ENCODE assay signal across 21 cellular contexts in genomic region chr10:110701618-110701971, GRCh38. TPM values are rescaled to one million over a fixed set of nuclear protein-coding genes. Genes with fewer than 3 reads are reported as not detected.
A peak's percentile ranks its signal among the peaks of the same experiment; 100 is the strongest.
DNase-seq lines count a peak whose midpoint lies in the region; ATAC-seq, FAIRE-seq and TF ChIP-seq lines count a peak whose summit lies in the region.
"Had no signal": no experiment of that assay in that cellular context is flagged by ENCODE, and none has a peak within 500 bp of the region (broad histone marks: within the 10 kb centered on the region; RNA-seq: fewer than 3 reads in every experiment).

No MANE protein-coding gene starts in this region.

- peaks cover 15% of the 10 kb centered on the region for H3F3A ChIP-seq in neural progenitor cell (ENCODE audit: low read depth)

- no CpG with 5 or more reads among the region's 3 CpGs for WGBS in H9 (ENCODE audit: extremely low coverage, insufficient read length, low lambda C conversion rate)
- 58% methylated on average over 3 of the region's 3 CpGs; no CpG with 5 or more reads in 1 of the 2 experiments for WGBS in H1 (ENCODE audit: extremely low coverage in 1 of 2, insufficient coverage in 1 of 2, insufficient read length in 1 of 2, insufficient replicate concordance in 2 of 2, low coverage in 1 of 2, low lambda C conversion rate in 2 of 2, missing lambda C conversion rate in 1 of 2), 2 experiments
- WGBS in hepatocyte (ENCODE audit: low lambda C conversion rate, missing lambda C conversion rate): 60% methylated on average over 3 of the region's 3 CpGs
- WGBS in pancreas, 2 donors: 61 to 63% methylated on average over 3 of the region's 3 CpGs
- 70 to 81% (median 78%) methylated on average over 3 of the region's 3 CpGs for WGBS in small intestine, 3 donors

- H2BK20ac ChIP-seq in H9 (ENCODE audit: low read depth, low read length, poor library complexity, severe bottlenecking) (no peak overlapping the region), H1 (ENCODE audit: low read length) (0 out of 2 replicates have a peak overlapping the region, but pooled peaks have one; percentile 21)

- no peak overlapping the region for H3K4me3 ChIP-seq in NT2/D1 (ENCODE audit: insufficient read length, low read depth)
- H3K4me3 ChIP-seq in H1 (ENCODE audit: extremely low read depth in 1 of 4, insufficient read depth in 2 of 4, low read depth in 3 of 4, low read length in 4 of 4): no peak overlapping the region
- no peak overlapping the region for H3K4me3 ChIP-seq in neural progenitor cell
- no peak overlapping the region for H3K4me3 ChIP-seq in hepatocyte
- no peak overlapping the region for H3K4me3 ChIP-seq in pancreas
- no peak overlapping the region for H3K4me3 ChIP-seq in small intestine (ENCODE audit: low read depth in 1 of 2, low read length in 2 of 2)
- H3K4me3 ChIP-seq: dorsolateral prefrontal cortex, mucosa of descending colon had no signal

- H2AFZ ChIP-seq in H9 (ENCODE audit: low read length) (no peak overlapping the region), H1 (ENCODE audit: low read length) (peak overlapping the region; percentile 82), neural progenitor cell (replicated peaks) (no peak overlapping the region), hepatocyte (no peak overlapping the region)

- H3K27me3 Mint-ChIP-seq in H9 (ENCODE audit: low read depth) (no peaks in the 10 kb centered on the region; the same call in 1 of the 2 replicates), neural progenitor cell (ENCODE audit: insufficient read depth, low read depth) (no peaks in the 10 kb centered on the region)
- peaks cover 3% of the 10 kb centered on the region for H3K27me3 Mint-ChIP-seq in activated CD4-positive, alpha-beta T cell treated with anti-CD3 and anti-CD28 coated beads, Interleukin-2, amount 10 ng/mL, durations not matched to agents 7 days and 5 days

- TF ChIP-seq POLR2A in H1 (IDR thresholded peaks at IDR 0.05; ENCODE audit: control extremely low read depth in 1 of 2, low read depth in 2 of 2, low read length in 2 of 2): no peak

- intact Hi-C loops in pancreas (cut with DNase I): no loop called here

- H2BK15ac ChIP-seq in H9 (ENCODE audit: low read depth, low read length) (no peak overlapping the region), H1 (ENCODE audit: low read length) (no peak overlapping the region)

- no peaks in the 10 kb centered on the region for H3K79me1 ChIP-seq in H9 (ENCODE audit: insufficient read depth, low read depth, low read length, poor library complexity, severe bottlenecking)
- no peaks in the 10 kb centered on the region for H3K79me1 ChIP-seq in H1 (ENCODE audit: low read depth, low read length)

- H4K5ac ChIP-seq in H9 (ENCODE audit: insufficient read length, low read depth, low read length): no peak overlapping the region
- H4K5ac ChIP-seq in H1 (ENCODE audit: insufficient read length, low read depth, low read length): no peak overlapping the region

- no peak for TF ChIP-seq RAD21 in H1 (IDR thresholded peaks at IDR 0.05 in 1 of 2, conservative IDR thresholded peaks at IDR 0.05 in 1 of 2; ENCODE audit: low read depth in 2 of 2, low read length in 2 of 2)

- H2BK120ac ChIP-seq in H9 (ENCODE audit: low read depth, low read length, poor library complexity, severe bottlenecking) (no peak overlapping the region), H1 (replicated peaks; ENCODE audit: low read depth, low read length) (peak overlapping the region; percentile 3)

- no peaks in the 10 kb centered on the region for H4K20me1 ChIP-seq in H9 (ENCODE audit: control insufficient read depth, insufficient read depth, insufficient read length)
- H4K20me1 ChIP-seq in H1 (replicated peaks in 1 of 2; ENCODE audit: control insufficient read depth in 1 of 2, insufficient read depth in 2 of 2, low read length in 2 of 2): no peaks in the 10 kb centered on the region
- H4K20me1 ChIP-seq in neural progenitor cell (ENCODE audit: low read depth): no peaks in the 10 kb centered on the region
- no peaks in the 10 kb centered on the region for H4K20me1 ChIP-seq in hepatocyte (ENCODE audit: insufficient read depth, poor library complexity, severe bottlenecking)

- no peak for ATAC-seq in pancreas
- ATAC-seq: foreskin keratinocyte, HepG2, mucosa of descending colon had no signal

- POLR2A ChIA-PET in H1 (lab: Charles Lee; ENCODE audit: partially characterized antibody): no interaction called here
- POLR2A ChIA-PET in activated CD4-positive, alpha-beta T cell treated with anti-CD3 and anti-CD28 coated beads, Interleukin-2, amount 10 ng/mL, durations not matched to agents 7 days and 5 days (lab: Charles Lee): no interaction called here

- no peak overlapping the region for H3T11ph ChIP-seq in H9 (ENCODE audit: low read length)

- TF ChIP-seq EP300 in H1 (IDR thresholded peaks at IDR 0.05; ENCODE audit: borderline replicate concordance in 1 of 2, low read depth in 2 of 2, low read length in 2 of 2): no peak

- H3K27ac Mint-ChIP-seq in H9 (no peak overlapping the region; a peak in 2 of 7 replicates), neural progenitor cell (no peak overlapping the region)
- no peak overlapping the region for H3K27ac Mint-ChIP-seq in activated CD4-positive, alpha-beta T cell treated with anti-CD3 and anti-CD28 coated beads, Interleukin-2, amount 10 ng/mL, durations not matched to agents 7 days and 5 days

- H2BK5ac ChIP-seq in H9 (ENCODE audit: insufficient read length, low read length) (no peak overlapping the region), H1 (ENCODE audit: low read depth, low read length) (no peak overlapping the region)

- H3K9me3 Mint-ChIP-seq in H9 (no peaks in the 10 kb centered on the region), neural progenitor cell (peaks cover 2% of the 10 kb centered on the region)
- H3K9me3 Mint-ChIP-seq in activated CD4-positive, alpha-beta T cell treated with anti-CD3 and anti-CD28 coated beads, Interleukin-2, amount 10 ng/mL, durations not matched to agents 7 days and 5 days: no peaks in the 10 kb centered on the region

- no peaks in the 10 kb centered on the region for H3K79me2 ChIP-seq in H9 (ENCODE audit: insufficient read depth, low read length)
- H3K79me2 ChIP-seq in H1 (ENCODE audit: control insufficient read depth in 1 of 2, insufficient read depth in 2 of 2, low read length in 2 of 2): no peaks in the 10 kb centered on the region
- H3K79me2 ChIP-seq in neural progenitor cell (ENCODE audit: low read depth): no peaks in the 10 kb centered on the region
- H3K79me2 ChIP-seq in hepatocyte: no peaks in the 10 kb centered on the region

- no peak for FAIRE-seq in H1 (lab: Jason Lieb, UNC)
- FAIRE-seq in pancreas (lab: Jason Lieb, UNC): no peak
- FAIRE-seq in small intestine (lab: Jason Lieb, UNC): no peak
- FAIRE-seq: bronchial epithelial cell, HepG2 had no signal

- H3K23me2 ChIP-seq in H9 (ENCODE audit: insufficient read length, low read depth, low read length, poor library complexity, severe bottlenecking) (no peaks in the 10 kb centered on the region), H1 (ENCODE audit: low read depth, low read length) (no peaks in the 10 kb centered on the region)

- no peak overlapping the region for H3K14ac ChIP-seq in H9 (ENCODE audit: insufficient read depth, low read length)
- H3K14ac ChIP-seq in H1 (ENCODE audit: insufficient read length): no peak overlapping the region

- H3K4me2 ChIP-seq in H9 (ENCODE audit: insufficient read depth, insufficient read length, low read length): no peak overlapping the region
- no peak overlapping the region for H3K4me2 ChIP-seq in H1 (ENCODE audit: insufficient read depth in 1 of 2, low read depth in 2 of 2, low read length in 2 of 2)
- peak overlapping the region; percentile 30 for H3K4me2 ChIP-seq in neural progenitor cell
- H3K4me2 ChIP-seq in hepatocyte: no peak overlapping the region

- no peak for DNase-seq in H9
- peak; percentile 28 for DNase-seq in NT2/D1 (ENCODE audit: low read depth, low spot score)
- no peak for DNase-seq in H1 (ENCODE audit: low read depth in 1 of 2, low spot score in 2 of 2)
- peak; percentile 82 for DNase-seq in neural progenitor cell (ENCODE audit: low spot score)
- DNase-seq in hepatocyte (ENCODE audit: low spot score): no peak
- no peak for DNase-seq in pancreas
- DNase-seq in activated CD4-positive, alpha-beta T cell treated with anti-CD3 and anti-CD28 coated beads, Interleukin-2, amount 10 ng/mL, durations not matched to agents 7 days and 5 days: no peak
- DNase-seq in small intestine: no peak
- DNase-seq: activated CD4-positive, alpha-beta T cell treated with anti-CD3 and anti-CD28 coated beads, Interleukin-2, amount 50 U/mL, for 1 hour; DMS79; dorsolateral prefrontal cortex; foreskin keratinocyte; HCEC 1CT; mucosa of descending colon; NCI-H1417; NCI-H2107; NCI-H510A treated with DMSO at 0.1 percent for 48 hours; stimulated activated CD4-positive, alpha-beta T cell treated with anti-CD3 and anti-CD28 coated beads, Interleukin-15, amount 100 ng/mL, for 24 hours; T-helper 1 cell had no signal

- no peaks in the 10 kb centered on the region for H3K9me2 ChIP-seq in hepatocyte (replicated peaks; ENCODE audit: insufficient read depth)

- CTCF ChIA-PET in H1 (lab: Charles Lee; ENCODE audit: partially characterized antibody): interaction anchor here (0.6 to 1.6 kb wide), 8 partner anchors 13 to 806 kb away, joined by 3 to 5 read pairs (median 3); no protein-coding TSS in a partner anchor
- CTCF ChIA-PET in activated CD4-positive, alpha-beta T cell treated with anti-CD3 and anti-CD28 coated beads, Interleukin-2, amount 10 ng/mL, durations not matched to agents 7 days and 5 days (lab: Charles Lee): no interaction called here

- H3K4me1 Mint-ChIP-seq in H9 (peaks cover 22 to 23% of the 10 kb centered on the region in 2 experiments), neural progenitor cell (peaks cover 20% of the 10 kb centered on the region)
- H3K4me1 Mint-ChIP-seq in activated CD4-positive, alpha-beta T cell treated with anti-CD3 and anti-CD28 coated beads, Interleukin-2, amount 10 ng/mL, durations not matched to agents 7 days and 5 days: no peaks in the 10 kb centered on the region

- no peak overlapping the region for H3K9ac ChIP-seq in H9 (ENCODE audit: extremely low read depth, insufficient read length, low read length)
- no peak overlapping the region for H3K9ac ChIP-seq in NT2/D1 (ENCODE audit: insufficient read length, low read depth)
- H3K9ac ChIP-seq in H1 (replicated peaks in 1 of 4; ENCODE audit: extremely low read depth in 1 of 4, low read depth in 3 of 4, low read length in 3 of 4): no peak overlapping the region
- H3K9ac ChIP-seq in neural progenitor cell: no peak overlapping the region

- TF ChIP-seq CTCF in H9 (conservative IDR thresholded peaks at IDR 0.05) (no peak), H1 (IDR thresholded peaks at IDR 0.05; ENCODE audit: control extremely low read depth in 1 of 3, insufficient read depth in 1 of 3, low read depth in 1 of 3, low read length in 3 of 3) (no peak), neural progenitor cell (IDR thresholded peaks at IDR 0.05) (no peak), hepatocyte (IDR thresholded peaks at IDR 0.05; ENCODE audit: poor library complexity) (no peak), pancreas (IDR thresholded peaks at IDR 0.05) (no peak)

- H3K36me3 Mint-ChIP-seq in H9 (ENCODE audit: insufficient read depth in 1 of 3, low read depth in 3 of 3) (no peaks in the 10 kb centered on the region), neural progenitor cell (no peaks in the 10 kb centered on the region)
- no peaks in the 10 kb centered on the region for H3K36me3 Mint-ChIP-seq in activated CD4-positive, alpha-beta T cell treated with anti-CD3 and anti-CD28 coated beads, Interleukin-2, amount 10 ng/mL, durations not matched to agents 7 days and 5 days (ENCODE audit: low read depth)

- H3K27ac ChIP-seq in H9 (ENCODE audit: insufficient read length, low read depth, low read length): no peak overlapping the region
- no peak overlapping the region for H3K27ac ChIP-seq in H1 (ENCODE audit: low read depth, low read length)
- H3K27ac ChIP-seq in neural progenitor cell: no peak overlapping the region
- H3K27ac ChIP-seq in hepatocyte: no peak overlapping the region
- H3K27ac ChIP-seq in pancreas: no peak overlapping the region
- no peak overlapping the region for H3K27ac ChIP-seq in small intestine (ENCODE audit: low read depth in 1 of 2, low read length in 1 of 2)
- H3K27ac ChIP-seq: dorsolateral prefrontal cortex, foreskin keratinocyte had no signal

- no peak overlapping the region for H3K18ac ChIP-seq in H9 (ENCODE audit: insufficient read length, low read depth, low read length)
- no peak overlapping the region for H3K18ac ChIP-seq in H1 (ENCODE audit: extremely low read depth, low read length)

- H4K8ac ChIP-seq in H9 (replicated peaks; ENCODE audit: insufficient read length, low read depth, low read length) (peak overlapping the region; percentile 92), H1 (ENCODE audit: extremely low read depth, insufficient read depth, low read length) (no peak overlapping the region)

- H3K9me3 ChIP-seq in H9 (ENCODE audit: control insufficient read depth, low read depth, low read length) (no peaks in the 10 kb centered on the region), NT2/D1 (ENCODE audit: insufficient read depth, low read length) (no peaks in the 10 kb centered on the region; the same call in 1 of the 2 replicates), H1 (ENCODE audit: insufficient read depth in 2 of 2, low read depth in 1 of 2, low read length in 1 of 2) (no peaks in the 10 kb centered on the region), neural progenitor cell (ENCODE audit: low read depth) (no peaks in the 10 kb centered on the region), hepatocyte (ENCODE audit: low read depth) (no peaks in the 10 kb centered on the region), pancreas (no peaks in the 10 kb centered on the region), small intestine (ENCODE audit: control insufficient read depth, low read depth) (no peaks in the 10 kb centered on the region)
- H3K9me3 ChIP-seq: mucosa of descending colon had no signal

- H3K4ac ChIP-seq in H9 (ENCODE audit: low read depth, low read length): no peak overlapping the region
- no peak overlapping the region for H3K4ac ChIP-seq in H1 (replicated peaks; ENCODE audit: insufficient read length, low read depth, low read length)

- H3K4me1 ChIP-seq in H9 (ENCODE audit: insufficient read depth, low read length) (peaks cover 11% of the 10 kb centered on the region; the same call in 1 of the 2 replicates), NT2/D1 (ENCODE audit: insufficient read depth, insufficient read length) (peaks cover 3% of the 10 kb centered on the region), H1 (replicated peaks in 1 of 4; ENCODE audit: control insufficient read depth in 3 of 4, insufficient read depth in 4 of 4, low read length in 3 of 4) (peaks cover 0 to 2% (median 0%) of the 10 kb centered on the region in 4 experiments; a peak in 5 of 7 replicates), neural progenitor cell (peaks cover 23% of the 10 kb centered on the region), hepatocyte (ENCODE audit: insufficient read depth) (no peaks in the 10 kb centered on the region), pancreas (no peaks in the 10 kb centered on the region), small intestine (ENCODE audit: control insufficient read depth in 2 of 2, insufficient read depth in 1 of 2, low read depth in 1 of 2, low read length in 1 of 2) (no peaks in the 10 kb centered on the region)
- H3K4me1 ChIP-seq: foreskin keratinocyte had no signal

- H3K27me3 ChIP-seq in H9 (ENCODE audit: insufficient read depth, low read length) (no peaks in the 10 kb centered on the region), NT2/D1 (ENCODE audit: insufficient read depth, insufficient read length) (no peaks in the 10 kb centered on the region), H1 (replicated peaks in 1 of 4; ENCODE audit: control insufficient read depth in 3 of 4, extremely low read depth in 1 of 4, insufficient read depth in 3 of 4, low read length in 3 of 4) (no peaks in the 10 kb centered on the region), neural progenitor cell (no peaks in the 10 kb centered on the region), hepatocyte (no peaks in the 10 kb centered on the region), pancreas (no peaks in the 10 kb centered on the region), small intestine (ENCODE audit: control insufficient read depth in 2 of 2, insufficient read depth in 2 of 2, low read length in 2 of 2) (no peaks in the 10 kb centered on the region)
- H3K27me3 ChIP-seq: foreskin keratinocyte had no signal

- H4K91ac ChIP-seq in H9 (ENCODE audit: insufficient read length, low read depth, low read length) (no peak overlapping the region), H1 (replicated peaks; ENCODE audit: insufficient read length, low read length) (no peak overlapping the region)

- no peak overlapping the region for H3K23ac ChIP-seq in H9 (ENCODE audit: insufficient read length, low read depth, low read length)
- no peak overlapping the region for H3K23ac ChIP-seq in H1 (ENCODE audit: insufficient read length)

- H3K4me3 Mint-ChIP-seq in H9: no peak overlapping the region
- H3K4me3 Mint-ChIP-seq in neural progenitor cell: no peak overlapping the region
- no peak overlapping the region for H3K4me3 Mint-ChIP-seq in activated CD4-positive, alpha-beta T cell treated with anti-CD3 and anti-CD28 coated beads, Interleukin-2, amount 10 ng/mL, durations not matched to agents 7 days and 5 days

- H2BK12ac ChIP-seq in H9 (ENCODE audit: insufficient read length, low read depth, low read length): no peak overlapping the region
- H2BK12ac ChIP-seq in H1 (ENCODE audit: low read depth, low read length): peak overlapping the region; percentile 29; the same call in 1 of the 2 replicates

- no peak overlapping the region for H2AK5ac ChIP-seq in H9 (ENCODE audit: insufficient read length, low read length)
- no peak overlapping the region for H2AK5ac ChIP-seq in H1 (ENCODE audit: low read depth, low read length)

- no peaks in the 10 kb centered on the region for H3K36me3 ChIP-seq in NT2/D1 (ENCODE audit: insufficient read depth, insufficient read length, low read length)
- no peaks in the 10 kb centered on the region for H3K36me3 ChIP-seq in H1 (ENCODE audit: control insufficient read depth in 2 of 4, insufficient read depth in 4 of 4, low read length in 3 of 4)
- H3K36me3 ChIP-seq in neural progenitor cell: no peaks in the 10 kb centered on the region
- H3K36me3 ChIP-seq in hepatocyte (replicated peaks; ENCODE audit: insufficient read depth, low read depth): no peaks in the 10 kb centered on the region
- H3K36me3 ChIP-seq in pancreas: no peaks in the 10 kb centered on the region
- H3K36me3 ChIP-seq in small intestine (ENCODE audit: control insufficient read depth in 2 of 2, insufficient read depth in 2 of 2, low read length in 2 of 2): no peaks in the 10 kb centered on the region

- no peak overlapping the region for H3K56ac ChIP-seq in H9 (ENCODE audit: insufficient read length, low read depth, low read length)
- H3K56ac ChIP-seq in H1 (replicated peaks; ENCODE audit: insufficient read length, low read depth, low read length): no peak overlapping the region

RNA-seq across cellular contexts. Expression of gene RBM20, which starts 57.5 kb away (rescaled TPM):
- total RNA-seq in H9 (2021) (0.15 and 0.17 TPM in 2 replicates), neural progenitor cell (ENCODE audit: low replicate concordance) (0.28 and 0.32 TPM in 2 replicates), hepatocyte (3.1 and 4.0 TPM in 2 replicates), pancreas (10 to 100 TPM in 2 of 6 donors, 1 to 10 TPM in 3, under 1 TPM in 1; 0.79 to 18.3 (median 3.6) TPM)
- total RNA-seq in H1 (2021; fragmentation: NEBNext Ultra II Directional; extraction: Animal tissue kit (Norgen Biotek cat#: 25700)): 0.29 and 0.63 TPM in 2 replicates
- polyA plus RNA-seq in H1 (2011; rRNA removed) (0.05 and 0.22 TPM in 2 replicates), hepatocyte (3.7 and 6.5 TPM in 2 replicates), pancreas (10 to 100 TPM in 1 of 2 donors, 1 to 10 TPM in 1; 2.7 to 23.6 TPM), small intestine (under 1 TPM in 2 of 3 donors, not detected in 1; under 0.01 to 0.36 TPM)
- 0.10 TPM for polyA plus RNA-seq in H1 (2011; cell fraction: cytosol; rRNA removed)
- polyA plus RNA-seq in H1 (2011; cell fraction: nucleus; rRNA removed): 0.39 TPM
- polyA plus RNA-seq in H1 (2012, experiment 1 of 2): 0.08 to 0.20 TPM (median 0.13 TPM) in 4 replicates
- polyA plus RNA-seq in H1 (2012, experiment 2 of 2): 0.04 TPM
- polyA plus RNA-seq in H1 (2013, experiment 1 of 2): 0.30 TPM
- 0.29 TPM for polyA plus RNA-seq in H1 (2013, experiment 2 of 2)
- polyA minus RNA-seq in H1 (2011; rRNA and poly(A)+ RNA removed): 0.19 and 0.20 TPM in 2 replicates
- 0.73 TPM for polyA minus RNA-seq in H1 (2011; cell fraction: cytosol; rRNA and poly(A)+ RNA removed)
- 1.1 TPM for polyA minus RNA-seq in H1 (2011; cell fraction: nucleus; rRNA and poly(A)+ RNA removed)
- not detected for total RNA-seq in activated CD4-positive, alpha-beta T cell treated with anti-CD3 and anti-CD28 coated beads, Interleukin-2, amount 10 ng/mL, durations not matched to agents 7 days and 5 days
- total RNA-seq: bronchial epithelial cell, foreskin keratinocyte had no signal
- polyA plus RNA-seq: foreskin keratinocyte had no signal

Comparison
In these comparisons a context has a peak if more than half of its experiments do, and no peak if none do; other contexts are left out.
1. DNase-seq: peak in NT2/D1 (single experiment) and neural progenitor cell (single experiment); none in H9 (single experiment), H1 (0 of 2), hepatocyte (single experiment), pancreas (0 of 6), activated CD4-positive, alpha-beta T cell treated with anti-CD3 and anti-CD28 coated beads, Interleukin-2, amount 10 ng/mL, durations not matched to agents 7 days and 5 days (single experiment) and small intestine (single experiment).